ENCODE assay signal across 1 cellular context in genomic region chr10:30431435-30431911, GRCh38.
A peak's percentile ranks its signal among the peaks of the same experiment; 100 is the strongest.
TF ChIP-seq lines count a peak whose summit lies in the region.

No MANE protein-coding gene starts in this region.

TF ChIP-seq in K562, 482 proteins besides CTCF, POLR2A, EP300 and RAD21 (continued from another document and continues in another):
- peak; percentile 30; the same call in 1 of the 2 replicates for TF ChIP-seq ATF3 (IDR thresholded peaks at IDR 0.05)
- no peak for TF ChIP-seq ATF3 (CRISPR knock-in tag; conservative IDR thresholded peaks at IDR 0.05)
- peak; percentile 75 for TF ChIP-seq PRDM10 (IDR thresholded peaks at IDR 0.05; ENCODE audit: partially characterized antibody)
- no peak for TF ChIP-seq ZNF347 (CRISPR knock-in tag; IDR thresholded peaks at IDR 0.05; ENCODE audit: low read depth)
- TF ChIP-seq NFIC (IDR thresholded peaks at IDR 0.05) = peak; percentile 89
- peak; percentile 22; the same call in 1 of the 2 replicates for TF ChIP-seq PHF8 (IDR thresholded peaks at IDR 0.05; ENCODE audit: borderline replicate concordance, low read length)
- TF ChIP-seq NCOA6 (IDR thresholded peaks at IDR 0.05) = 0 out of 2 replicates have a peak, but pooled peaks have one; percentile 26
- TF ChIP-seq DPF2 (IDR thresholded peaks at IDR 0.05) = peak; percentile 61
- TF ChIP-seq SIN3A (IDR thresholded peaks at IDR 0.05; ENCODE audit: borderline replicate concordance in 2 of 2, control insufficient read depth in 1 of 2, low read depth in 2 of 2, low read length in 2 of 2) = no peak
- no peak for TF ChIP-seq THAP7 (CRISPR knock-in tag; IDR thresholded peaks at IDR 0.05)
- peak in 1 of 2 experiments; percentile 66 for TF ChIP-seq E2F6 (IDR thresholded peaks at IDR 0.05; ENCODE audit: borderline replicate concordance in 1 of 2, extremely low read depth in 1 of 2, insufficient read depth in 1 of 2, insufficient read length in 1 of 2, low read depth in 1 of 2, low read length in 1 of 2, poor library complexity in 1 of 2, severe bottlenecking in 1 of 2)
- TF ChIP-seq RBM17 (IDR thresholded peaks at IDR 0.05; ENCODE audit: borderline replicate concordance, low read depth, low read length) = no peak
- TF ChIP-seq ID3 (CRISPR knock-in tag; IDR thresholded peaks at IDR 0.05) = no peak
- TF ChIP-seq ID3 (tag; IDR thresholded peaks at IDR 0.05) = 0 out of 2 replicates have a peak, but pooled peaks have one; percentile 41
- TF ChIP-seq SMARCB1 (IDR thresholded peaks at IDR 0.05; ENCODE audit: insufficient read length, low read depth) = no peak
- TF ChIP-seq ZSCAN29 (IDR thresholded peaks at IDR 0.05) = 0 out of 2 replicates have a peak, but pooled peaks have one; percentile 27
- TF ChIP-seq STAT5A (IDR thresholded peaks at IDR 0.05; ENCODE audit: borderline replicate concordance, low read length) = 0 out of 2 replicates have a peak, but pooled peaks have one; percentile 12
- TF ChIP-seq HMBOX1 (IDR thresholded peaks at IDR 0.05) = peak; percentile 77
- TF ChIP-seq BACH1 (tag; IDR thresholded peaks at IDR 0.05) = peak; percentile 29; the same call in 1 of the 2 replicates
- no peak for TF ChIP-seq SMARCA5 (IDR thresholded peaks at IDR 0.05)
- peak; percentile 10 to 46; a peak in 1 of 4 replicates for TF ChIP-seq MAZ (CRISPR knock-in tag; conservative IDR thresholded peaks at IDR 0.05 in 1 of 2, IDR thresholded peaks at IDR 0.05 in 1 of 2)
- TF ChIP-seq CREB3 (tag; conservative IDR thresholded peaks at IDR 0.05; ENCODE audit: low read depth) = 0 out of 2 replicates have a peak, but pooled peaks have one; percentile 28
- peak; percentile 69 for TF ChIP-seq ATF7 (IDR thresholded peaks at IDR 0.05)
- TF ChIP-seq BRD9 (IDR thresholded peaks at IDR 0.05; ENCODE audit: low read depth, partially characterized antibody) = no peak
- TF ChIP-seq TCF3 (CRISPR knock-in tag; IDR thresholded peaks at IDR 0.05) = peak; percentile 44
- TF ChIP-seq ZNF518B (CRISPR knock-in tag; IDR thresholded peaks at IDR 0.05) = no peak
- peak; percentile 67 for TF ChIP-seq HMGN3 (IDR thresholded peaks at IDR 0.05; ENCODE audit: borderline replicate concordance, extremely low read depth, insufficient read length, low read depth, low read length)
- TF ChIP-seq FOXK2 (conservative IDR thresholded peaks at IDR 0.05 in 1 of 2, IDR thresholded peaks at IDR 0.05 in 1 of 2; ENCODE audit: low read depth in 2 of 2) = 0 out of 4 replicates have a peak, but pooled peaks of 1 of the 2 experiments have one; percentile 39
- no peak for TF ChIP-seq SIRT6 (IDR thresholded peaks at IDR 0.05; ENCODE audit: low read depth, low read length)
- peak; percentile 41 for TF ChIP-seq RBBP5 (IDR thresholded peaks at IDR 0.05; ENCODE audit: borderline replicate concordance, insufficient read depth, low read length, poor library complexity, severe bottlenecking)
- TF ChIP-seq MYC (IDR thresholded peaks at IDR 0.05; ENCODE audit: low read depth, low read length) = 0 out of 2 replicates have a peak, but pooled peaks have one; percentile 29
- no peak for TF ChIP-seq MYC (CRISPR knock-in tag; IDR thresholded peaks at IDR 0.05; ENCODE audit: borderline replicate concordance, low read depth)
- no peak for TF ChIP-seq HIVEP1 (CRISPR knock-in tag; IDR thresholded peaks at IDR 0.05)
- TF ChIP-seq ETV5 (CRISPR knock-in tag; IDR thresholded peaks at IDR 0.05; ENCODE audit: low read depth) = 0 out of 2 replicates have a peak, but pooled peaks have one; percentile 8
- TF ChIP-seq SMARCA4 (IDR thresholded peaks at IDR 0.05) = peak; percentile 49; the same call in 1 of the 2 replicates
